ENCODE assay signal across 7 cellular contexts in the genomic region with DNA sequence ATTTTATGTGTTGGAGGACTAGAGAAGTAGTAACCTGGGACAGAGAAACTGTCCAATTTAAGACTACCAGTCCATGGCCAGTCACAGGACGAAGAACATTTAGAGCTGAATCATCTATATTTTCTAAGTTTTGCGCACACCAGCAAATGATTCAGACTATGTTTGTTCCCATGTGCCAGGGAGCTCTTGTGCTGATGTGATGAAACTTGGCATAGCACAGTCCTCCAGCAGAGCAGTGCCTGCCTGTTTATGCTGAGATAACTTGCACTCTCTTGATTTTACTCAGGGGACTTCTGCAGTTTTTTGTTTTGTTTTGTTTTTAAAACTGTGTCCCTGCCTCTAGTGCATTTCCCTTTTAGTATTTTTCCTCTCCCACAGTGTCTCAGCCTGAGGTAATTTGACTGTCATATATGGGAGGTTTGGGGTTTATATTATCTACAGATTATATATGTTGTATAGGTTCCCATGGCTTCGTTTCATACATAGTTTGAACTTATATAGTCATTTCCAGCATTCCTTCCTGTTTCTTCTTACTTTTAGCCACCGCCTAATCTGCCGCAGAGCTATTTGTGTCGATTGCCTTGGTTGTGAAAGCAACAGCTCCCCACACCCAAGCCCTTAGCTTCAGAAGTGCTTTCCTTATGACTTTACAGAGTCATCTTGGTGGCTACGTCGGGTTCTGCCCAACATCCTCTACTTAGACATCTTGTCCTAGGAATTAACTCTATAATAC. TPM values are rescaled to one million over a fixed set of nuclear protein-coding genes. Genes with fewer than 3 reads are reported as not detected.
DNase-seq lines count a peak whose midpoint lies in the region; ATAC-seq and TF ChIP-seq lines count a peak whose summit lies in the region.

No MANE protein-coding gene starts in this region.

- H3K9ac ChIP-seq in fibroblast of lung (ENCODE audit: insufficient read depth, low read length) (no peak overlapping the region), skeletal muscle satellite cell (ENCODE audit: low read depth, low read length) (peak overlapping the region; percentile 63)

- DNase-seq in SKM-1 (lab: John Stamatoyannopoulos, UW; ENCODE audit: unreplicated experiment) (peak; percentile 96), fibroblast of lung (ENCODE audit: low read depth in 2 of 2) (peak; percentile 4 to 10), HuH-7 (ENCODE audit: low spot score) (no peak), NCI-H510A treated with DMSO at 0.1 percent for 48 hours (lab: John Stamatoyannopoulos, UW) (no peak)

- no peaks in the 10 kb centered on the region for H4K20me1 ChIP-seq in fibroblast of lung (ENCODE audit: control insufficient read depth, extremely low read depth, insufficient read depth, low read length)

- H3K36me3 ChIP-seq in fibroblast of lung (ENCODE audit: control insufficient read depth, insufficient read depth, low read length) (no peaks in the 10 kb centered on the region), skeletal muscle satellite cell (ENCODE audit: insufficient read depth, low read length) (no peaks in the 10 kb centered on the region)

- no peak overlapping the region for H3K4me2 ChIP-seq in fibroblast of lung (ENCODE audit: extremely low read depth, insufficient read depth, low read length)
- H3K4me2 ChIP-seq in skeletal muscle satellite cell (ENCODE audit: low read length): peak overlapping the region; percentile 68

- no peak for TF ChIP-seq CTCF in fibroblast of lung (conservative IDR thresholded peaks at IDR 0.05 in 1 of 2, IDR thresholded peaks at IDR 0.05 in 1 of 2; ENCODE audit: low read depth in 1 of 2, low read length in 2 of 2)

- no peaks in the 10 kb centered on the region for H3K79me2 ChIP-seq in fibroblast of lung (ENCODE audit: control insufficient read depth, insufficient read depth, low read length)

- ATAC-seq in GM19324 (IDR thresholded peaks at IDR 0.05; ENCODE audit: low FRiP score, unreplicated experiment) (peak; percentile 63), HG02884 (IDR thresholded peaks at IDR 0.05; ENCODE audit: unreplicated experiment) (peak; percentile 91)

- H3K4me1 ChIP-seq in fibroblast of lung (ENCODE audit: control insufficient read depth, extremely low read depth, insufficient read depth, low read length) (no peaks in the 10 kb centered on the region), skeletal muscle satellite cell (ENCODE audit: control insufficient read depth, insufficient read depth, low read length) (peaks cover 12% of the 10 kb centered on the region)

- no peak overlapping the region for H2AFZ ChIP-seq in fibroblast of lung (ENCODE audit: low read length)

- no peak overlapping the region for H3K27ac ChIP-seq in fibroblast of lung (ENCODE audit: insufficient read depth, low read length)

- H3K4me3 ChIP-seq in fibroblast of lung (replicated peaks in 1 of 4; ENCODE audit: control extremely low read depth in 1 of 4, insufficient read depth in 1 of 4, low read depth in 3 of 4, low read length in 4 of 4): no peak overlapping the region
- H3K4me3 ChIP-seq in skeletal muscle satellite cell (ENCODE audit: low read length): no peak overlapping the region

- H3K27me3 ChIP-seq in fibroblast of lung (ENCODE audit: control insufficient read depth, insufficient read depth, low read length): no peaks in the 10 kb centered on the region
- no peaks in the 10 kb centered on the region for H3K27me3 ChIP-seq in skeletal muscle satellite cell (ENCODE audit: control insufficient read depth, insufficient read depth, low read length)

- H3K9me3 ChIP-seq in fibroblast of lung (ENCODE audit: control insufficient read depth, insufficient read depth, low read depth, low read length): no peaks in the 10 kb centered on the region
- no peaks in the 10 kb centered on the region for H3K9me3 ChIP-seq in skeletal muscle satellite cell (replicated peaks; ENCODE audit: low read length)

RNA-seq across cellular contexts. Expression of a gene that starts 45.5 kb away (rescaled TPM):
- 2.1 and 2.5 TPM in 2 replicates for total RNA-seq in fibroblast of lung
- polyA plus RNA-seq in fibroblast of lung: 0.33 and 0.42 TPM in 2 replicates
- polyA plus RNA-seq in fibroblast of lung (2012): 0.34 and 0.41 TPM in 2 replicates
- polyA minus RNA-seq in fibroblast of lung (ENCODE audit: low replicate concordance): 0.19 and 1.0 TPM in 2 replicates
- total RNA-seq in skeletal muscle satellite cell (2012; rRNA removed): 1.5 and 2.2 TPM in 2 replicates

Comparison
In these comparisons a context has a peak if more than half of its experiments do, and no peak if none do; other contexts are left out.
1. DNase-seq: peak in SKM-1 (single experiment) and fibroblast of lung (2 of 2); none in HuH-7 (single experiment) and NCI-H510A treated with DMSO at 0.1 percent for 48 hours (single experiment).